In genomic region chr10:29811751-29812427, GRCh38 we compare ENCODE assay signal across 8 cellular contexts.
DNase-seq lines count a peak whose midpoint lies in the region; ATAC-seq and TF ChIP-seq lines count a peak whose summit lies in the region.

No MANE protein-coding gene starts in this region.

- intact Hi-C loops in aorta (cut with DNase I), result loop anchor here in 1 of 2 donors (2.0 to 5.0 kb wide), 3 partner anchors 47 to 75 kb away; no protein-coding TSS in a partner anchor

- no peak overlapping the region for H2AFZ ChIP-seq in MM.1S (ENCODE audit: low read length)

- H3K4me3 ChIP-seq in lung (no peak overlapping the region), aorta (ENCODE audit: low read length in 2 of 2) (no peak overlapping the region), MM.1S (ENCODE audit: low read length) (no peak overlapping the region)

- DNase-seq in EH (ENCODE audit: low read depth) (peak; percentile 97), NCI-H460 (ENCODE audit: extremely low read depth, low read depth) (peak; percentile 69), cerebellar cortex (ENCODE audit: low spot score) (peak; percentile 4), lung (ENCODE audit: low spot score) (no peak), aorta (peak in 1 of 2 donors; percentile 76), MM.1S (no peak)

- H3K4me2 ChIP-seq in MM.1S (ENCODE audit: low read depth, low read length), result no peak overlapping the region

- H3K27ac ChIP-seq in lung (ENCODE audit: low read depth in 1 of 2, low read length in 1 of 2), result peak overlapping the region; percentile 41 to 64
- H3K27ac ChIP-seq in aorta (ENCODE audit: low read depth in 1 of 2, low read length in 2 of 2), result peak overlapping the region; percentile 95 to 99
- no peak overlapping the region for H3K27ac ChIP-seq in MM.1S (ENCODE audit: low read length)

- no peaks in the 10 kb centered on the region for H3K27me3 ChIP-seq in lung (ENCODE audit: control insufficient read depth, insufficient read depth)
- no peaks in the 10 kb centered on the region for H3K27me3 ChIP-seq in aorta (ENCODE audit: control insufficient read depth in 1 of 2, insufficient read depth in 2 of 2, low read length in 1 of 2)
- no peaks in the 10 kb centered on the region for H3K27me3 ChIP-seq in MM.1S (replicated peaks; ENCODE audit: insufficient read depth, low read length)

- H3K9me2 ChIP-seq in MM.1S (replicated peaks; ENCODE audit: insufficient read depth, low read length), result no peaks in the 10 kb centered on the region

- TF ChIP-seq CTCF in lung (IDR thresholded peaks at IDR 0.05; ENCODE audit: control extremely low read depth, extremely low read depth) (no peak), MM.1S (IDR thresholded peaks at IDR 0.05; ENCODE audit: low read length) (no peak)

- no peaks in the 10 kb centered on the region for H3F3A ChIP-seq in MM.1S (ENCODE audit: insufficient read depth, low read length)

- H3K36me3 ChIP-seq in lung (ENCODE audit: control insufficient read depth in 2 of 2, insufficient read depth in 2 of 2, low read length in 2 of 2) (no peaks in the 10 kb centered on the region), aorta (ENCODE audit: control insufficient read depth in 1 of 2, insufficient read depth in 2 of 2, low read length in 1 of 2) (no peaks in the 10 kb centered on the region), MM.1S (replicated peaks; ENCODE audit: insufficient read depth, low read length) (no peaks in the 10 kb centered on the region)

- ATAC-seq in lung (ENCODE audit: insufficient read depth, low FRiP score) (no peak), aorta (ENCODE audit: low FRiP score) (peak; percentile 90), HG02798 (IDR thresholded peaks at IDR 0.05; ENCODE audit: poor library complexity, unreplicated experiment) (no peak), HG03045 (IDR thresholded peaks at IDR 0.05; ENCODE audit: unreplicated experiment) (no peak)

- H4K20me1 ChIP-seq in MM.1S (ENCODE audit: insufficient read depth, low read length), result no peaks in the 10 kb centered on the region

- peaks cover 6 to 10% of the 10 kb centered on the region in 2 donors for H3K4me1 ChIP-seq in lung (ENCODE audit: control insufficient read depth in 2 of 2, insufficient read depth in 2 of 2, low read length in 2 of 2)
- H3K4me1 ChIP-seq in aorta (ENCODE audit: control insufficient read depth in 1 of 2, insufficient read depth in 2 of 2, low read length in 2 of 2), result peaks cover 4 to 8% of the 10 kb centered on the region in 2 donors
- H3K4me1 ChIP-seq in MM.1S (ENCODE audit: low read length), result no peaks in the 10 kb centered on the region

- no peak overlapping the region for H3K9ac ChIP-seq in MM.1S (ENCODE audit: low read length)

- no peaks in the 10 kb centered on the region for H3K79me2 ChIP-seq in MM.1S (ENCODE audit: low read length)

- H3K9me3 ChIP-seq in lung (ENCODE audit: control insufficient read depth in 2 of 2, insufficient read depth in 1 of 2, low read length in 1 of 2) (no peaks in the 10 kb centered on the region), aorta (ENCODE audit: control insufficient read depth, low read length) (no peaks in the 10 kb centered on the region), MM.1S (replicated peaks; ENCODE audit: insufficient read depth, low read length) (no peaks in the 10 kb centered on the region)

- WGBS in lung, 2 donors, result 5 to 14% methylated on average over 5 of the region's 5 CpGs
- WGBS in aorta, 2 donors, result 1 to 2% methylated on average over 5 of the region's 5 CpGs

Comparison
In these comparisons a context has a peak if more than half of its experiments do, and no peak if none do; other contexts are left out.
1. DNase-seq: peak in EH (single experiment), NCI-H460 (single experiment) and cerebellar cortex (single experiment); none in lung (single experiment) and MM.1S (single experiment).